Comparison of ENCODE assay signal across 20 cellular contexts in genomic region chr10:89873047-89873446, GRCh38.
DNase-seq lines count a peak whose midpoint lies in the region; ATAC-seq lines count a peak whose summit lies in the region.
"Had no signal": no experiment of that assay in that cellular context is flagged by ENCODE, and none has a peak within 500 bp of the region (broad histone marks: within the 10 kb centered on the region; RNA-seq: fewer than 3 reads in every experiment).

No MANE protein-coding gene starts in this region.

- ATAC-seq in GM18508 (IDR thresholded peaks at IDR 0.05; ENCODE audit: insufficient read depth, unreplicated experiment) (peak; percentile 94), GM19467 (IDR thresholded peaks at IDR 0.05; ENCODE audit: unreplicated experiment) (peak; percentile 93), HG02798 (IDR thresholded peaks at IDR 0.05; ENCODE audit: poor library complexity, unreplicated experiment) (peak; percentile 83), HG03432 (IDR thresholded peaks at IDR 0.05; ENCODE audit: unreplicated experiment) (peak; percentile 92)
- no peak for ATAC-seq in naive thymus-derived CD8-positive, alpha-beta T cell
- ATAC-seq: activated CD4-positive, CD25-positive, alpha-beta regulatory T cell treated with anti-CD3 and anti-CD28 coated beads, Interleukin-2, amount 50 U/mL, for 24 hours; left ventricle myocardium superior; right lobe of liver; stimulated activated naive CD8-positive, alpha-beta T cell treated with anti-CD3 and anti-CD28 coated beads, Interleukin-15, amount 100 ng/mL, for 72 hours had no signal

- peaks cover 3 to 13% (median 7%) of the 10 kb centered on the region in 5 donors for H3K27me3 Mint-ChIP-seq in naive thymus-derived CD8-positive, alpha-beta T cell

- H3K27ac Mint-ChIP-seq in naive thymus-derived CD8-positive, alpha-beta T cell = no peak overlapping the region
- H3K27ac Mint-ChIP-seq: nephron progenitor cell; stimulated activated naive CD8-positive, alpha-beta T cell treated with anti-CD3 and anti-CD28 coated beads, Interleukin-15, amount 100 ng/mL, for 72 hours had no signal

- H3K9me3 Mint-ChIP-seq in naive thymus-derived CD8-positive, alpha-beta T cell = peaks cover 0 to 3% (median 0%) of the 10 kb centered on the region in 9 donors
- H3K9me3 Mint-ChIP-seq: stimulated activated naive CD8-positive, alpha-beta T cell treated with anti-CD3 and anti-CD28 coated beads, Interleukin-15, amount 100 ng/mL, for 72 hours had no signal

- H3K36me3 Mint-ChIP-seq in naive thymus-derived CD8-positive, alpha-beta T cell = no peaks in the 10 kb centered on the region

- DNase-seq in Ammon's horn (ENCODE audit: low spot score) (no peak), pons (ENCODE audit: low spot score) (no peak), HUDEP-2 (lab: John Stamatoyannopoulos, UW; ENCODE audit: unreplicated experiment in 76 of 76) (no peak)
- no peak for DNase-seq in naive thymus-derived CD8-positive, alpha-beta T cell
- DNase-seq: activated T-cell treated with anti-CD3 and anti-CD28 coated beads, Interleukin-2, amount 50 U/mL, for 1 hour; amygdala; colonic mucosa; H7; hypothalamus; left ventricle myocardium superior; MM.1S; NCI-H2227 treated with DMSO at 0.1 percent for 48 hours; nephron progenitor cell; right lobe of liver; stimulated activated naive CD8-positive, alpha-beta T cell treated with anti-CD3 and anti-CD28 coated beads, Interleukin-15, amount 100 ng/mL, for 72 hours had no signal

- peaks cover 0 to 3% (median 0%) of the 10 kb centered on the region in 4 donors for H3K4me1 Mint-ChIP-seq in naive thymus-derived CD8-positive, alpha-beta T cell
- H3K4me1 Mint-ChIP-seq: nephron progenitor cell; stimulated activated naive CD8-positive, alpha-beta T cell treated with anti-CD3 and anti-CD28 coated beads, Interleukin-15, amount 100 ng/mL, for 72 hours had no signal

- POLR2A ChIA-PET in naive thymus-derived CD8-positive, alpha-beta T cell (lab: Charles Lee) = interaction anchor here (0.7 kb wide), 1 partner anchor 133 kb away, joined by 3 read pairs; no protein-coding TSS in a partner anchor

- no peak overlapping the region for H3K4me3 Mint-ChIP-seq in naive thymus-derived CD8-positive, alpha-beta T cell
- H3K4me3 Mint-ChIP-seq: nephron progenitor cell; stimulated activated naive CD8-positive, alpha-beta T cell treated with anti-CD3 and anti-CD28 coated beads, Interleukin-15, amount 100 ng/mL, for 72 hours had no signal

Comparison
In these comparisons a context has a peak if more than half of its experiments do, and no peak if none do; other contexts are left out.
1. ATAC-seq: peak in GM18508 (single experiment), GM19467 (single experiment), HG02798 (single experiment) and HG03432 (single experiment); none in naive thymus-derived CD8-positive, alpha-beta T cell (0 of 2).